In the genomic region with DNA sequence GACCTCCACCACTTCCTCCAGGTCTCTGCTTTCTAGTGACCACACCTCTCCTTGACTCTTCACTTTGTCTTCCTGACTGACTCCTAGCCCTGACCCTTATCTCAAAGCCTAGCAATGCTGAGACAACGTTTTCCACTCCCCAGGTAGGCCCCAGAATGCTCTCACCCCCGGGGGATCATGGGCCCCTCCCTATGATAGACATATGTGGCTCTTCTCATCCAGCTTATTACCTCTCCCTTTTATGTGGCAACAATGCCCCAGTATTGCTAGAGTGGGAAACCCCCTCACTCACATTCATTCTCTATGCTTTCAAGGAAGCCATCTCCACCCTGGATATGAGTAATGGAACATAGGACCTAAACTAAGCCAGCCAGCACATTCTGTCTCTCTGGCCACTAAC, we compare ENCODE assay signal across 19 cellular contexts.
DNase-seq lines count a peak whose midpoint lies in the region; ATAC-seq and TF ChIP-seq lines count a peak whose summit lies in the region.
"Had no signal": no experiment of that assay in that cellular context is flagged by ENCODE, and none has a peak within 500 bp of the region (broad histone marks: within the 10 kb centered on the region; RNA-seq: fewer than 3 reads in every experiment).

No MANE protein-coding gene starts in this region.

- no peak overlapping the region for H3K27ac Mint-ChIP-seq in activated T-cell treated with anti-CD3 and anti-CD28 coated beads, Interleukin-2, amount 50 U/mL, for 72 hours
- H3K27ac Mint-ChIP-seq in central memory CD8-positive, alpha-beta T cell (ENCODE audit: low read depth), result peak overlapping the region; percentile 18
- no peak overlapping the region for H3K27ac Mint-ChIP-seq in endodermal cell
- H3K27ac Mint-ChIP-seq: B cell; effector memory CD8-positive, alpha-beta T cell; GM23338; stimulated activated naive B cell treated with anti-CD40 and anti-IgM and Interleukin-4, amounts not matched to agents 10 μg/mL and 1 μg/mL and 100 μg/mL, for 72 hours had no signal

- no peaks in the 10 kb centered on the region for H3K27me3 ChIP-seq in endodermal cell (ENCODE audit: control insufficient read depth, insufficient read depth, low read length, poor library complexity, severe bottlenecking)
- H3K27me3 ChIP-seq: esophagus muscularis mucosa, hepatocyte, right lobe of liver had no signal

- H3K4me3 ChIP-seq in endodermal cell (ENCODE audit: low read length), result no peak overlapping the region
- H3K4me3 ChIP-seq: esophagus muscularis mucosa, GM23338, hepatocyte, right lobe of liver had no signal

- peak; percentile 59 to 68 for ATAC-seq in activated T-cell treated with anti-CD3 and anti-CD28 coated beads, Interleukin-2, amount 50 U/mL, for 72 hours (replicated peaks in 1 of 2)
- ATAC-seq in central memory CD8-positive, alpha-beta T cell (replicated peaks; ENCODE audit: extremely low read depth, poor library complexity, severe bottlenecking), result no peak
- ATAC-seq: effector memory CD8-positive, alpha-beta T cell; GM23338; left colon; right lobe of liver; stimulated activated naive B cell treated with anti-CD40 and anti-IgM and Interleukin-4, amounts not matched to agents 10 μg/mL and 1 μg/mL and 100 μg/mL, for 72 hours had no signal

- H3K27me3 Mint-ChIP-seq in activated T-cell treated with anti-CD3 and anti-CD28 coated beads, Interleukin-2, amount 50 U/mL, for 72 hours (ENCODE audit: low read depth), result no peaks in the 10 kb centered on the region
- H3K27me3 Mint-ChIP-seq in central memory CD8-positive, alpha-beta T cell, result no peaks in the 10 kb centered on the region
- H3K27me3 Mint-ChIP-seq in endodermal cell (ENCODE audit: insufficient read depth), result no peaks in the 10 kb centered on the region
- H3K27me3 Mint-ChIP-seq: B cell; effector memory CD8-positive, alpha-beta T cell had no signal

- peaks cover 4% of the 10 kb centered on the region for H3K9me3 ChIP-seq in KOPT-K1 (ENCODE audit: insufficient read depth, low read length, poor library complexity, severe bottlenecking)
- H3K9me3 ChIP-seq in endodermal cell (ENCODE audit: control insufficient read depth, low read length), result peaks cover 6% of the 10 kb centered on the region
- H3K9me3 ChIP-seq: esophagus muscularis mucosa, right lobe of liver had no signal

- peak; percentile 61 for DNase-seq in activated CD8-positive, alpha-beta memory T cell treated with anti-CD3 and anti-CD28 coated beads, Interleukin-2, amount 50 U/mL, for 48 hours
- DNase-seq in activated CD8-positive, alpha-beta memory T cell treated with anti-CD3 and anti-CD28 coated beads, Interleukin-2, amount 50 U/mL, for 4 hours, result no peak
- DNase-seq in activated T-cell treated with anti-CD3 and anti-CD28 coated beads, Interleukin-2, amount 50 U/mL, for 72 hours, result peak; percentile 26 to 60
- DNase-seq in central memory CD8-positive, alpha-beta T cell (ENCODE audit: low spot score in 2 of 2), result no peak
- DNase-seq in endodermal cell (no peak), amniotic stem cell (lab: John Stamatoyannopoulos, UW) (no peak), NCI-H524 (lab: John Stamatoyannopoulos, UW) (no peak)
- DNase-seq: effector memory CD8-positive, alpha-beta T cell; left colon; NCI-H1436; right lobe of liver; stimulated activated naive B cell treated with anti-CD40 and anti-IgM and Interleukin-4, amounts not matched to agents 10 μg/mL and 1 μg/mL and 100 μg/mL, for 72 hours; WERI-Rb-1 had no signal

- H3K9me3 Mint-ChIP-seq in activated T-cell treated with anti-CD3 and anti-CD28 coated beads, Interleukin-2, amount 50 U/mL, for 72 hours, result no peaks in the 10 kb centered on the region
- H3K9me3 Mint-ChIP-seq in central memory CD8-positive, alpha-beta T cell, result no peaks in the 10 kb centered on the region
- peaks cover 4% of the 10 kb centered on the region for H3K9me3 Mint-ChIP-seq in endodermal cell

- peak overlapping the region in 1 of 2 donors; percentile 39 for H3K4me3 Mint-ChIP-seq in activated T-cell treated with anti-CD3 and anti-CD28 coated beads, Interleukin-2, amount 50 U/mL, for 72 hours
- no peak overlapping the region for H3K4me3 Mint-ChIP-seq in central memory CD8-positive, alpha-beta T cell
- H3K4me3 Mint-ChIP-seq in endodermal cell, result no peak overlapping the region
- H3K4me3 Mint-ChIP-seq: B cell; effector memory CD8-positive, alpha-beta T cell; GM23338; neural crest cell; stimulated activated naive B cell treated with anti-CD40 and anti-IgM and Interleukin-4, amounts not matched to agents 10 μg/mL and 1 μg/mL and 100 μg/mL, for 72 hours had no signal

- WGBS in endodermal cell (ENCODE audit: insufficient coverage in 1 of 2, insufficient read length in 1 of 2), 2 experiments, result 81 to 100% methylated on average over 1 to 2 of the region's 2 CpGs

- H3K36me3 Mint-ChIP-seq in activated T-cell treated with anti-CD3 and anti-CD28 coated beads, Interleukin-2, amount 50 U/mL, for 72 hours (ENCODE audit: insufficient read depth in 2 of 2), result peaks cover 0 to 36% of the 10 kb centered on the region in 2 donors
- peaks cover 2% of the 10 kb centered on the region for H3K36me3 Mint-ChIP-seq in central memory CD8-positive, alpha-beta T cell (ENCODE audit: insufficient read depth)
- H3K36me3 Mint-ChIP-seq in endodermal cell (ENCODE audit: low read depth), result peaks cover 55% of the 10 kb centered on the region

- no peaks in the 10 kb centered on the region for H3K36me3 ChIP-seq in KOPT-K1 (ENCODE audit: insufficient read depth, low read length)
- no peaks in the 10 kb centered on the region for H3K36me3 ChIP-seq in endodermal cell (ENCODE audit: control insufficient read depth, insufficient read depth, low read length)

- H3K4me1 Mint-ChIP-seq in activated T-cell treated with anti-CD3 and anti-CD28 coated beads, Interleukin-2, amount 50 U/mL, for 72 hours (ENCODE audit: low read depth), result peaks cover 58% of the 10 kb centered on the region
- H3K4me1 Mint-ChIP-seq in central memory CD8-positive, alpha-beta T cell, result no peaks in the 10 kb centered on the region
- H3K4me1 Mint-ChIP-seq in endodermal cell, result peaks cover 7% of the 10 kb centered on the region
- H3K4me1 Mint-ChIP-seq: B cell, GM23338, neural crest cell had no signal

- H3K27ac ChIP-seq in KOPT-K1 (ENCODE audit: low read depth, low read length, poor library complexity, severe bottlenecking) (peak overlapping the region; percentile 87), endodermal cell (ENCODE audit: low read depth, low read length) (no peak overlapping the region)
- H3K27ac ChIP-seq: hepatocyte, right lobe of liver had no signal

- no peak overlapping the region for H3K9ac ChIP-seq in endodermal cell (ENCODE audit: extremely low read depth, low read length, poor library complexity, severe bottlenecking)

- no peaks in the 10 kb centered on the region for H3K4me1 ChIP-seq in endodermal cell (ENCODE audit: control insufficient read depth, insufficient read depth, low read length)

- TF ChIP-seq CTCF in endodermal cell (conservative IDR thresholded peaks at IDR 0.05), result no peak

Comparison
In these comparisons a context has a peak if more than half of its experiments do, and no peak if none do; other contexts are left out.
1. DNase-seq: peak in activated CD8-positive, alpha-beta memory T cell treated with anti-CD3 and anti-CD28 coated beads, Interleukin-2, amount 50 U/mL, for 48 hours (single experiment) and activated T-cell treated with anti-CD3 and anti-CD28 coated beads, Interleukin-2, amount 50 U/mL, for 72 hours (2 of 2); none in activated CD8-positive, alpha-beta memory T cell treated with anti-CD3 and anti-CD28 coated beads, Interleukin-2, amount 50 U/mL, for 4 hours (single experiment), central memory CD8-positive, alpha-beta T cell (0 of 2), endodermal cell (single experiment), amniotic stem cell (single experiment) and NCI-H524 (0 of 2).